In the genomic region with DNA sequence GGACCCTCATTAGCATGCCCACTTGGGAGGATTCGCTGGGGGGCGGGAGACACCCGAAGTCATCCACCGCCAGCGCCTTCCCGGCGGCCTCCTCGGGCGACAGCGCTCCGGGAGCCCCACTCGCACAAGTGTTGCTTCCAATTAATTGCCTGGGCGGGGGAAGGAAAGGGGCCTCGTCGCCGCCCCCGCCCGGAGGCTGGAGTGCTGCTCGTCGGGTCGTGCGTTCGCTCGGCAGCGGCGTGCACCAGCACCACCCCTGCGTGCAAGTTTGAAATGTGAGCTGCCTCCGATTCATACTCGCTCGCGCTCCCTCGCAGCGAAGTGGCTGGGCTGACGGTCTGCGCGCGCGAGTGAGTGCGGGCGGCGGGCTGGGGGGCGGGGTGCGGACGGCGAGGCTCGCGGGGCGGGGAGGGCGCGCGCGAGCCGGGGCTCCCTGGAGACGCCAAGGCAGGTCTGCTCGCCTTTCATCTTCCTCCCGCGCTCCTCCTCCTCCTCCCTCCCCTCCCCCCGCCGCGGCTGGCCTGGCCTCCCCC, we compare ENCODE assay signal across 8 cellular contexts.
A peak's percentile ranks its signal among the peaks of the same experiment; 100 is the strongest.
DNase-seq lines count a peak whose midpoint lies in the region; ATAC-seq and TF ChIP-seq lines count a peak whose summit lies in the region.

No MANE protein-coding gene starts in this region.

- TF ChIP-seq POLR2A in adrenal gland (IDR thresholded peaks at IDR 0.05) = peak; percentile 45 to 53

- peak; percentile 23 for ATAC-seq in GM18907 (IDR thresholded peaks at IDR 0.05; ENCODE audit: unreplicated experiment)
- peak; percentile 23 for ATAC-seq in HG03460 (IDR thresholded peaks at IDR 0.05; ENCODE audit: unreplicated experiment)
- peak; percentile 43 for ATAC-seq in left ventricle myocardium superior
- peak; percentile 50 to 68 (median 62) for ATAC-seq in psoas muscle

- H3K4me3 ChIP-seq in AG04450 (ENCODE audit: low read depth, low read length) = peak overlapping the region; percentile 51
- peak overlapping the region in 2 of 4 donors; percentile 9 to 65 for H3K4me3 ChIP-seq in adrenal gland
- H3K4me3 ChIP-seq in psoas muscle = peak overlapping the region; percentile 67

- H3K27me3 ChIP-seq in AG04450 (ENCODE audit: control insufficient read depth, insufficient read depth, low read length) (no peaks in the 10 kb centered on the region), adrenal gland (no peaks in the 10 kb centered on the region), psoas muscle (ENCODE audit: insufficient read depth in 3 of 3, low read length in 2 of 3) (no peaks in the 10 kb centered on the region)

- TF ChIP-seq CTCF in AG04450 (IDR thresholded peaks at IDR 0.05; ENCODE audit: low read depth, low read length) = no peak
- no peak for TF ChIP-seq CTCF in adrenal gland (IDR thresholded peaks at IDR 0.05)
- no peak for TF ChIP-seq CTCF in psoas muscle (IDR thresholded peaks at IDR 0.05)

- POLR2A ChIA-PET in AG04450 (lab: Yijun Ruan, JAX) = interaction anchor here (0.6 to 2.1 kb wide), 3 partner anchors 18 to 51 kb away, joined by 3 to 8 read pairs (median 3); no protein-coding TSS in a partner anchor

- DNase-seq in AG04450 (ENCODE audit: low read depth, low spot score) = peak; percentile 63
- DNase-seq in SK-N-DZ (ENCODE audit: low spot score) = peak; percentile 88
- DNase-seq in adrenal gland = peak; percentile 64 to 87 (median 71)
- DNase-seq in left ventricle myocardium superior = peak; percentile 80
- peak; percentile 71 to 80 for DNase-seq in psoas muscle
- DNase-seq in DMS53 (lab: John Stamatoyannopoulos, UW) = no peak

- peak overlapping the region; percentile 61 for H3K27ac ChIP-seq in AG04450 (ENCODE audit: low read depth, low read length)
- peak overlapping the region in 4 of 5 donors; percentile 29 to 91 (median 76) for H3K27ac ChIP-seq in adrenal gland
- H3K27ac ChIP-seq in psoas muscle = peak overlapping the region; percentile 63

- H3K9me3 ChIP-seq in AG04450 (ENCODE audit: control insufficient read depth, insufficient read depth, low read length) (no peaks in the 10 kb centered on the region), adrenal gland (replicated peaks in 1 of 3) (no peaks in the 10 kb centered on the region), psoas muscle (no peaks in the 10 kb centered on the region)

- H3K36me3 ChIP-seq in adrenal gland (replicated peaks in 1 of 2) = no peaks in the 10 kb centered on the region
- H3K36me3 ChIP-seq in psoas muscle (ENCODE audit: insufficient read depth in 1 of 2, low read depth in 1 of 2) = no peaks in the 10 kb centered on the region

- H3K4me1 ChIP-seq in adrenal gland (replicated peaks in 1 of 2) (peaks cover 49 to 80% of the 10 kb centered on the region in 2 donors), psoas muscle (peaks cover 65% of the 10 kb centered on the region)

- 0 to 1% (median 0%) methylated on average over 5 to 60 of the region's 60 CpGs for WGBS in adrenal gland, 4 donors
- 1% methylated on average over 29 to 58 of the region's 60 CpGs for WGBS in psoas muscle, 3 donors

- CTCF ChIA-PET in AG04450 (lab: Charles Lee) = interaction anchor here (0.9 kb wide), 1 partner anchor 13 kb away, joined by 3 read pairs; no protein-coding TSS in a partner anchor

- intact Hi-C loops in adrenal gland (cut with DNase I) = no loop called here
- intact Hi-C loops in left ventricle myocardium superior (cut with micrococcal nuclease) = no loop called here
- intact Hi-C loops in psoas muscle (cut with DNase I) = loop anchor here in 1 of 2 donors (2.0 kb wide), 1 partner anchor 22 kb away; no protein-coding TSS in a partner anchor
